Comparison of ENCODE assay signal across 15 cellular contexts in the genomic region with DNA sequence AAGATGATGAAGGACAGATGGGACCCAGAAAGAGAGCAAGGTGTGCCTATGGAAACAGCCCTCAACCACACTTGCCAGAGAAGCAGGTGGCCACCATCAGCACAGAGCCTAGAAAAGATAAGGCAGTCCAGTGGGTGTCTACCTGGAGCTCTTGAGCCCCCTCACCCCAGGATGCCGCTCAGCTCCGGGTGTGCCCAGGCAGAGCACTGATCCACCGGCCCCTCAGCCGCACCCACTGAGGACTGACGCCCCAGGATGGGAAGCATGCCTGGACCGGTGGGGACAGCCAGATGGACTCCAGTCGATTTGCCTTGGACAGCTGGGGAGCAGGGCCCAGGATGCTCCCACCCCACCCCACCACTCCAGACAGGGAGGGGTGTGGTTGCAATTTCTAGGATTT. TPM values are rescaled to one million over a fixed set of nuclear protein-coding genes. Genes with fewer than 3 reads are reported as not detected.
A peak's percentile ranks its signal among the peaks of the same experiment; 100 is the strongest.
DNase-seq lines count a peak whose midpoint lies in the region; ATAC-seq and TF ChIP-seq lines count a peak whose summit lies in the region.
"Had no signal": no experiment of that assay in that cellular context is flagged by ENCODE, and none has a peak within 500 bp of the region (broad histone marks: within the 10 kb centered on the region; RNA-seq: fewer than 3 reads in every experiment).

No MANE protein-coding gene starts in this region.

- peak; percentile 27 for DNase-seq in H7
- no peak for DNase-seq in colonic mucosa
- no peak for DNase-seq in naive thymus-derived CD4-positive, alpha-beta T cell
- no peak for DNase-seq in thoracic aorta (ENCODE audit: low spot score)
- DNase-seq in KG1 (lab: John Stamatoyannopoulos, UW) = no peak
- no peak for DNase-seq in activated CD4-positive, alpha-beta T cell treated with anti-CD3 and anti-CD28 coated beads for 36 hours
- no peak for DNase-seq in effector CD4-positive, alpha-beta T cell
- DNase-seq: activated CD4-positive, alpha-beta T cell treated with anti-CD3 and anti-CD28 coated beads for 48 hours; activated T-cell treated with anti-CD3 and anti-CD28 coated beads, Interleukin-2, amount 50 U/mL, for 24 hours; DND-41; hippocampal formation; left ventricle myocardium superior; NCI-H2081 had no signal

- peaks cover 12 to 74% (median 69%) of the 10 kb centered on the region in 7 donors for H3K4me1 Mint-ChIP-seq in naive thymus-derived CD4-positive, alpha-beta T cell
- H3K4me1 Mint-ChIP-seq in activated CD4-positive, alpha-beta T cell treated with anti-CD3 and anti-CD28 coated beads for 36 hours = peaks cover 37% of the 10 kb centered on the region

- H3K27ac ChIP-seq in colonic mucosa (peak overlapping the region; percentile 76), thoracic aorta (peak overlapping the region; percentile 69 to 79)
- H3K27ac ChIP-seq in naive thymus-derived CD4-positive, alpha-beta T cell (ENCODE audit: low read depth, low read length) = no peak overlapping the region

- H3K36me3 ChIP-seq in H7 (replicated peaks; ENCODE audit: control insufficient read depth, insufficient read depth, low read length) (no peaks in the 10 kb centered on the region), colonic mucosa (no peaks in the 10 kb centered on the region), thoracic aorta (no peaks in the 10 kb centered on the region)
- no peaks in the 10 kb centered on the region for H3K36me3 ChIP-seq in naive thymus-derived CD4-positive, alpha-beta T cell (ENCODE audit: control insufficient read depth in 2 of 3, insufficient read depth in 3 of 3, low read length in 3 of 3)

- intact Hi-C loops in colonic mucosa (cut with DNase I) = no loop called here
- intact Hi-C loops in naive thymus-derived CD4-positive, alpha-beta T cell (cut with micrococcal nuclease) = no loop called here
- intact Hi-C loops in activated CD4-positive, alpha-beta T cell treated with anti-CD3 and anti-CD28 coated beads for 36 hours (cut with DNase I, micrococcal nuclease) = no loop called here

- no peak for TF ChIP-seq CTCF in colonic mucosa (IDR thresholded peaks at IDR 0.05)
- no peak for TF ChIP-seq CTCF in thoracic aorta (IDR thresholded peaks at IDR 0.05)

- peaks cover 0 to 8% (median 1%) of the 10 kb centered on the region in 11 donors for H3K9me3 Mint-ChIP-seq in naive thymus-derived CD4-positive, alpha-beta T cell
- no peaks in the 10 kb centered on the region for H3K9me3 Mint-ChIP-seq in activated CD4-positive, alpha-beta T cell treated with anti-CD3 and anti-CD28 coated beads for 36 hours (ENCODE audit: low read depth)

- H3K4me1 ChIP-seq in colonic mucosa = peaks cover 12% of the 10 kb centered on the region
- peaks cover 11 to 25% of the 10 kb centered on the region in 2 donors for H3K4me1 ChIP-seq in naive thymus-derived CD4-positive, alpha-beta T cell (ENCODE audit: control insufficient read depth in 2 of 2, insufficient read depth in 2 of 2, low read length in 2 of 2)
- H3K4me1 ChIP-seq in thoracic aorta (ENCODE audit: control insufficient read depth in 1 of 2, low read depth in 2 of 2) = peaks cover 15 to 36% of the 10 kb centered on the region in 2 donors

- no peak overlapping the region for H3K4me3 Mint-ChIP-seq in naive thymus-derived CD4-positive, alpha-beta T cell
- no peak overlapping the region for H3K4me3 Mint-ChIP-seq in activated CD4-positive, alpha-beta T cell treated with anti-CD3 and anti-CD28 coated beads for 36 hours
- H3K4me3 Mint-ChIP-seq: activated T-cell treated with anti-CD3 and anti-CD28 coated beads, Interleukin-2, amount 50 U/mL, for 24 hours; T-helper 2 cell treated with Interferon-gamma antibody and Interleukin-4, amounts not matched to agents 5 μg/mL and 100 μg/mL, for 36 hours had no signal

- H3K27me3 Mint-ChIP-seq in naive thymus-derived CD4-positive, alpha-beta T cell = no peaks in the 10 kb centered on the region
- no peaks in the 10 kb centered on the region for H3K27me3 Mint-ChIP-seq in activated CD4-positive, alpha-beta T cell treated with anti-CD3 and anti-CD28 coated beads for 36 hours
- H3K27me3 Mint-ChIP-seq: activated T-cell treated with anti-CD3 and anti-CD28 coated beads, Interleukin-2, amount 50 U/mL, for 24 hours had no signal

- H3K27me3 ChIP-seq in H7 (ENCODE audit: control insufficient read depth, insufficient read depth, low read length) = no peaks in the 10 kb centered on the region
- no peaks in the 10 kb centered on the region for H3K27me3 ChIP-seq in colonic mucosa
- no peaks in the 10 kb centered on the region for H3K27me3 ChIP-seq in naive thymus-derived CD4-positive, alpha-beta T cell (ENCODE audit: control insufficient read depth in 2 of 2, insufficient read depth in 2 of 2, low read length in 2 of 2)
- no peaks in the 10 kb centered on the region for H3K27me3 ChIP-seq in thoracic aorta (replicated peaks; ENCODE audit: insufficient read depth)

- H3K9me3 ChIP-seq in colonic mucosa (no peaks in the 10 kb centered on the region), thoracic aorta (no peaks in the 10 kb centered on the region)
- H3K9me3 ChIP-seq in naive thymus-derived CD4-positive, alpha-beta T cell (ENCODE audit: control insufficient read depth in 2 of 3, low read length in 3 of 3) = no peaks in the 10 kb centered on the region

- POLR2A ChIA-PET in naive thymus-derived CD4-positive, alpha-beta T cell (lab: Charles Lee) = interaction anchor here (6.3 to 23.4 kb wide), 2 partner anchors 6 to 19 kb away, joined by 52 to 1273 read pairs; partner anchors contain the start of gene ZFP36L1
- POLR2A ChIA-PET in activated CD4-positive, alpha-beta T cell treated with anti-CD3 and anti-CD28 coated beads for 36 hours (lab: Charles Lee) = no interaction called here

- H3K9ac ChIP-seq in colonic mucosa (ENCODE audit: low read depth in 2 of 2, low read length in 2 of 2) = peak overlapping the region in 1 of 2 donors; percentile 21

- peaks cover 0 to 8% (median 4%) of the 10 kb centered on the region in 5 donors for H3K36me3 Mint-ChIP-seq in naive thymus-derived CD4-positive, alpha-beta T cell
- H3K36me3 Mint-ChIP-seq in activated CD4-positive, alpha-beta T cell treated with anti-CD3 and anti-CD28 coated beads for 36 hours (ENCODE audit: low read depth) = peaks cover 2% of the 10 kb centered on the region

- CTCF ChIA-PET in naive thymus-derived CD4-positive, alpha-beta T cell (lab: Charles Lee) = interaction anchor here (0.8 kb wide), 1 partner anchor 8 kb away, joined by 3 read pairs; no protein-coding TSS in a partner anchor
- CTCF ChIA-PET in activated CD4-positive, alpha-beta T cell treated with anti-CD3 and anti-CD28 coated beads for 36 hours (lab: Charles Lee) = interaction anchor here (0.7 to 1.3 kb wide), 4 partner anchors 19 to 557 kb away, joined by 4 to 7 read pairs (median 6); no protein-coding TSS in a partner anchor

- no peak for ATAC-seq in naive thymus-derived CD4-positive, alpha-beta T cell
- no peak for ATAC-seq in thoracic aorta (ENCODE audit: insufficient number of reproducible peaks, low FRiP score, low read depth)
- ATAC-seq in activated CD4-positive, alpha-beta T cell treated with anti-CD3 and anti-CD28 coated beads for 36 hours = no peak
- ATAC-seq in HG02623 (IDR thresholded peaks at IDR 0.05; ENCODE audit: unreplicated experiment) = no peak

- H3K27ac Mint-ChIP-seq in naive thymus-derived CD4-positive, alpha-beta T cell = peak overlapping the region in 5 of 9 donors; percentile 32 to 88 (median 76)
- H3K27ac Mint-ChIP-seq in activated CD4-positive, alpha-beta T cell treated with anti-CD3 and anti-CD28 coated beads for 36 hours = no peak overlapping the region
- H3K27ac Mint-ChIP-seq: T-helper 2 cell treated with Interferon-gamma antibody and Interleukin-4, amounts not matched to agents 5 μg/mL and 100 μg/mL, for 36 hours had no signal

- H3K4me3 ChIP-seq in H7 (ENCODE audit: insufficient read depth, low read depth, low read length) (no peak overlapping the region), colonic mucosa (no peak overlapping the region), thoracic aorta (no peak overlapping the region)
- no peak overlapping the region for H3K4me3 ChIP-seq in naive thymus-derived CD4-positive, alpha-beta T cell (ENCODE audit: low read length)

RNA-seq across cellular contexts. Expression of gene ZFP36L1, which starts 15.1 kb away (rescaled TPM):
- total RNA-seq in H7 (2014; rRNA removed; shearing (Covaris generic)) = 47.8 and 73.1 TPM in 2 replicates
- total RNA-seq in colonic mucosa (100 to 1,000 TPM in 1 of 2 donors, 10 to 100 TPM in 1; 97.0 to 123 TPM), thoracic aorta (100 to 1,000 TPM; 233 to 326 TPM)
- total RNA-seq in naive thymus-derived CD4-positive, alpha-beta T cell = 100 to 1,000 TPM in 4 of 5 experiments, 10 to 100 TPM in 1; 82.0 to 231 (median 203) TPM
- 100 to 1,000 TPM in 1 of 2 donors, 10 to 100 TPM in 1; 85.6 to 160 TPM for polyA plus RNA-seq in naive thymus-derived CD4-positive, alpha-beta T cell
- total RNA-seq in activated CD4-positive, alpha-beta T cell treated with anti-CD3 and anti-CD28 coated beads for 36 hours = 10 to 100 TPM; 72.1 to 96.9 TPM
